ENCODE assay signal across 24 cellular contexts in genomic region chr19:47762615-47763308, GRCh38. TPM values are rescaled to one million over a fixed set of nuclear protein-coding genes. Genes with fewer than 3 reads are reported as not detected.
DNase-seq lines count a peak whose midpoint lies in the region; ATAC-seq, FAIRE-seq and TF ChIP-seq lines count a peak whose summit lies in the region.
"Had no signal": no experiment of that assay in that cellular context is flagged by ENCODE, and none has a peak within 500 bp of the region (broad histone marks: within the 10 kb centered on the region; RNA-seq: fewer than 3 reads in every experiment).

No MANE protein-coding gene starts in this region.

- peaks cover 0 to 3% of the 10 kb centered on the region in 2 donors for H3K4me1 ChIP-seq in lung (ENCODE audit: control insufficient read depth in 2 of 2, insufficient read depth in 2 of 2, low read length in 2 of 2)

- TF ChIP-seq POLR2A in GM12891 (IDR thresholded peaks at IDR 0.05; ENCODE audit: low read depth, low read length): no peak

- peaks cover 4 to 10% of the 10 kb centered on the region in 2 donors for H3K36me3 ChIP-seq in lung (ENCODE audit: control insufficient read depth in 2 of 2, insufficient read depth in 2 of 2, low read length in 2 of 2)

- H3K4me3 ChIP-seq in lung: no peak overlapping the region
- H3K4me3 ChIP-seq: sigmoid colon had no signal

- no peaks in the 10 kb centered on the region for H3K9me3 ChIP-seq in lung (ENCODE audit: control insufficient read depth in 2 of 2, insufficient read depth in 1 of 2, low read length in 1 of 2)
- H3K9me3 ChIP-seq: neutrophil, sigmoid colon had no signal

- FAIRE-seq in GM12891 (lab: Jason Lieb, UNC): no peak
- FAIRE-seq: urothelium cell line had no signal

- DNase-seq in COLO668 (lab: John Stamatoyannopoulos, UW; ENCODE audit: unreplicated experiment) (peak; percentile 7), fibroblast of peridontal ligament (ENCODE audit: extremely low read depth) (peak; percentile 29), lung (ENCODE audit: low spot score) (no peak), activated gamma-delta T cell treated with Interleukin-2 at 50 U/mL for 16 hours (no peak), GM12891 (ENCODE audit: insufficient read length, low spot score) (no peak)
- no peak for DNase-seq in activated naive CD4-positive, alpha-beta T cell treated with Interleukin-2 at 50 U/mL for 16 hours
- DNase-seq: activated CD4-positive, CD25-positive, alpha-beta regulatory T cell treated with anti-CD3 and anti-CD28 coated beads, Interleukin-2, amount 50 U/mL, for 72 hours; activated effector memory CD4-positive, alpha-beta T cell treated with anti-CD3 and anti-CD28 coated beads, Interleukin-2, amount 50 U/mL, for 16 hours; caudate nucleus; CD8-positive, alpha-beta memory T cell; effector CD8-positive, alpha-beta T cell; EL; NCI-H1417; NCI-H69; sigmoid colon; stimulated activated CD4-positive, alpha-beta T cell treated with anti-CD3 and anti-CD28 coated beads, Interleukin-1b, Interleukin-23, amount 100 ng/mL, for 48 hours had no signal

- TF ChIP-seq CTCF in lung (IDR thresholded peaks at IDR 0.05; ENCODE audit: control extremely low read depth, extremely low read depth): no peak

- ATAC-seq in lung (ENCODE audit: insufficient read depth, low FRiP score) (peak; percentile 23), HG03097 (IDR thresholded peaks at IDR 0.05; ENCODE audit: low FRiP score, unreplicated experiment) (no peak)
- ATAC-seq: HCT116 had no signal

- 64 to 73% methylated on average over 18 of the region's 18 CpGs for WGBS in lung, 2 donors

- H3K27ac ChIP-seq in lung (ENCODE audit: low read depth in 1 of 2, low read length in 1 of 2): no peak overlapping the region
- H3K27ac ChIP-seq: neutrophil, sigmoid colon had no signal

- H3K27me3 ChIP-seq in lung (ENCODE audit: control insufficient read depth, insufficient read depth): no peaks in the 10 kb centered on the region
- H3K27me3 ChIP-seq: neutrophil, sigmoid colon had no signal

TF ChIP-seq in PFSK-1, 5 proteins besides CTCF, POLR2A, EP300 and RAD21:
- no peak for TF ChIP-seq SIN3A (IDR thresholded peaks at IDR 0.05; ENCODE audit: borderline replicate concordance, insufficient read depth, low read length)
- no peak for TF ChIP-seq REST (IDR thresholded peaks at IDR 0.05; ENCODE audit: insufficient read depth in 1 of 2, low read depth in 2 of 2, low read length in 2 of 2)
- TF ChIP-seq POLR2AphosphoS5 (IDR thresholded peaks at IDR 0.05; ENCODE audit: low read depth, low read length): no peak
- peak; percentile 57 for TF ChIP-seq FOXP2 (optimal IDR thresholded peaks at IDR 0.05; ENCODE audit: borderline replicate concordance, extremely low read depth, extremely low read length, insufficient read depth)
- 0 out of 2 replicates have a peak, but pooled peaks have one; percentile 33 for TF ChIP-seq TAF1 (IDR thresholded peaks at IDR 0.05; ENCODE audit: borderline replicate concordance, insufficient read depth, low read length)

TF ChIP-seq in GM12891, 5 proteins besides CTCF, POLR2A, EP300 and RAD21:
- no peak for TF ChIP-seq PAX5 (IDR thresholded peaks at IDR 0.05; ENCODE audit: insufficient read depth, low read length, severe bottlenecking)
- TF ChIP-seq SPI1 (IDR thresholded peaks at IDR 0.05; ENCODE audit: low read depth, low read length): no peak
- no peak for TF ChIP-seq TAF1 (IDR thresholded peaks at IDR 0.05; ENCODE audit: low read depth, low read length)
- TF ChIP-seq POLR2AphosphoS5 (IDR thresholded peaks at IDR 0.05; ENCODE audit: low read depth, low read length): no peak
- TF ChIP-seq POU2F2 (IDR thresholded peaks at IDR 0.05; ENCODE audit: low read depth, low read length): no peak

RNA-seq across cellular contexts. Expression of gene SELENOW, which starts 15.7 kb away (rescaled TPM):
- polyA plus RNA-seq in PFSK-1 (2012; ENCODE audit: insufficient read length, low read depth): 35.7 TPM
- 100 to 1,000 TPM; 104 to 347 TPM for total RNA-seq in lung
- 100 to 1,000 TPM; 345 to 532 TPM for polyA plus RNA-seq in lung
- polyA plus RNA-seq in GM12891 (2012; ENCODE audit: low read depth, missing spikeins): 35.6 TPM

RNA-seq across cellular contexts. Expression of gene NOP53, which starts 17.4 kb away (rescaled TPM):
- 599 TPM for polyA plus RNA-seq in PFSK-1 (2012; ENCODE audit: insufficient read length, low read depth)
- total RNA-seq in lung: 100 to 1,000 TPM; 146 to 188 TPM
- 100 to 1,000 TPM; 198 to 498 TPM for polyA plus RNA-seq in lung
- polyA plus RNA-seq in GM12891 (2012; ENCODE audit: low read depth, missing spikeins): 571 TPM

RNA-seq across cellular contexts. Expression of gene TPRX1, which starts 41.6 kb away (rescaled TPM):
- not detected for polyA plus RNA-seq in PFSK-1 (2012; ENCODE audit: insufficient read length, low read depth)
- total RNA-seq in lung: not detected
- polyA plus RNA-seq in lung: not detected
- not detected for polyA plus RNA-seq in GM12891 (2012; ENCODE audit: low read depth, missing spikeins)
- total RNA-seq: CD8-positive, alpha-beta memory T cell; mononuclear cell; sigmoid colon; SK-MEL-5; T-helper 2 cell treated with Interferon-gamma antibody and Interleukin-4, amounts not matched to agents 100 ng/mL and 5 ng/mL, for 36 hours had no signal
- polyA plus RNA-seq: CD8-positive, alpha-beta memory T cell; sigmoid colon had no signal

RNA-seq across cellular contexts. Expression of gene EHD2, which starts 49.5 kb away (rescaled TPM):
- polyA plus RNA-seq in PFSK-1 (2012; ENCODE audit: insufficient read length, low read depth): 136 TPM
- 100 to 1,000 TPM; 177 to 190 TPM for total RNA-seq in lung
- polyA plus RNA-seq in lung: 10 to 100 TPM; 68.0 to 76.5 TPM
- polyA plus RNA-seq in GM12891 (2012; ENCODE audit: low read depth, missing spikeins): 0.06 TPM
- polyA plus RNA-seq: CD8-positive, alpha-beta memory T cell had no signal

RNA-seq across cellular contexts. Expression of gene CRX, which starts 59.0 kb away (rescaled TPM):
- not detected for polyA plus RNA-seq in PFSK-1 (2012; ENCODE audit: insufficient read length, low read depth)
- not detected for total RNA-seq in lung
- polyA plus RNA-seq in lung: under 1 TPM in 1 of 2 donors, not detected in 1; 0.02 TPM
- polyA plus RNA-seq in GM12891 (2012; ENCODE audit: low read depth, missing spikeins): not detected
- total RNA-seq: CD8-positive, alpha-beta memory T cell; mononuclear cell; sigmoid colon; SK-MEL-5; T-helper 2 cell treated with Interferon-gamma antibody and Interleukin-4, amounts not matched to agents 100 ng/mL and 5 ng/mL, for 36 hours had no signal
- polyA plus RNA-seq: CD8-positive, alpha-beta memory T cell had no signal

Comparison
In these comparisons a context has a peak if more than half of its experiments do, and no peak if none do; other contexts are left out.
1. DNase-seq: peak in COLO668 (single experiment) and fibroblast of peridontal ligament (single experiment); none in lung (single experiment), activated gamma-delta T cell treated with Interleukin-2 at 50 U/mL for 16 hours (single experiment), activated naive CD4-positive, alpha-beta T cell treated with Interleukin-2 at 50 U/mL for 16 hours (single experiment) and GM12891 (single experiment).